Comparison of ENCODE assay signal across 1 cellular context in the genomic region with DNA sequence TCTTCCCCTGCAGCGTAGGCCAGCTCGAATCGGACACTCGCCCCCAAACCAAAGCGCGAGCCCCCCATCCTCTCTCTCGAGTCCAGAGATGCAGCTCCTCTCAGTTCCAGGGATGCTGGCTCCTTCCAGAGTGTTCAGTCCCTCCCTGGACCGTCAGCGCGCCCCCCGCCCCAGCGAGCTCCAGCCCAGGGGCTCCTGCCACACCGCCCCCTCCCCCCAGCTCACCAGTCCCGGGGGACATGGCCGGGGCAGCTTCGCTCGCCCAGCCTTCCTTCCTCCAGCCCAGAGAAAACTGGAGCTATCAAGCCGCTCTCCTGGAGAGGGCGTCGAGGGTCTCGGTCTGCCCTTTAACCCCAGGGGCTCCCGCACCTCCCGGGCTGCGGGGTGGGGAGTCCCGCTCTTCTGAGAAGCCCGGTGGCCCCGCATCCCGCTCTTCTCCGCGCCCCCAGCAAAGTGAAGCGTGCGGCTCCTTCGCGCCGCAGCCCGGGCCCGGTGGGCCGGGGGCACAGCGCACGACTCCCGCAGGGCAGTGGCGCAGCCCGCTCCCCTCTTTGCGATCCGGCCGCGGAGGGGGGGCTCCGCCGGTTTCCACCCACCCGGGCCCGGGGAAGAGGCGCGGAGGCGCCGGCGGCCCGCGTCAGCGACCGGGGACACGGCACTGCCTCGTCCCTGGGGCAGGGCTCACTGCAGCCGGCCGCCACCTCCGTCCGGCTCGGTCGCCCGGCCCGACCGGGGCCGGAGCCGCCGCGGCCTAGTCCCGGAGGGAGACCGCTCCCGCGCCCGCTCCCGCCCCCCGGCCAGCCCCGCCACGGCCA.
TF ChIP-seq lines count a peak whose summit lies in the region.

No MANE protein-coding gene starts in this region.

TF ChIP-seq in HepG2, 621 proteins besides CTCF, POLR2A, EP300 and RAD21 (continued from another document):
- TF ChIP-seq AKNA (CRISPR knock-in tag; IDR thresholded peaks at IDR 0.05; ENCODE audit: borderline replicate concordance) = no peak
- TF ChIP-seq IKZF4 (CRISPR knock-in tag; IDR thresholded peaks at IDR 0.05; ENCODE audit: borderline replicate concordance, low read depth, not compliant biosample characterization) = no peak
- TF ChIP-seq SAFB2 (CRISPR knock-in tag; IDR thresholded peaks at IDR 0.05; ENCODE audit: borderline replicate concordance, low read depth) = peak; percentile 36; the same call in 1 of the 2 replicates
- 0 out of 2 replicates have a peak, but pooled peaks have one; percentile 43 for TF ChIP-seq HOXA9 (CRISPR knock-in tag; IDR thresholded peaks at IDR 0.05; ENCODE audit: borderline replicate concordance)
- TF ChIP-seq, protein P1, sequence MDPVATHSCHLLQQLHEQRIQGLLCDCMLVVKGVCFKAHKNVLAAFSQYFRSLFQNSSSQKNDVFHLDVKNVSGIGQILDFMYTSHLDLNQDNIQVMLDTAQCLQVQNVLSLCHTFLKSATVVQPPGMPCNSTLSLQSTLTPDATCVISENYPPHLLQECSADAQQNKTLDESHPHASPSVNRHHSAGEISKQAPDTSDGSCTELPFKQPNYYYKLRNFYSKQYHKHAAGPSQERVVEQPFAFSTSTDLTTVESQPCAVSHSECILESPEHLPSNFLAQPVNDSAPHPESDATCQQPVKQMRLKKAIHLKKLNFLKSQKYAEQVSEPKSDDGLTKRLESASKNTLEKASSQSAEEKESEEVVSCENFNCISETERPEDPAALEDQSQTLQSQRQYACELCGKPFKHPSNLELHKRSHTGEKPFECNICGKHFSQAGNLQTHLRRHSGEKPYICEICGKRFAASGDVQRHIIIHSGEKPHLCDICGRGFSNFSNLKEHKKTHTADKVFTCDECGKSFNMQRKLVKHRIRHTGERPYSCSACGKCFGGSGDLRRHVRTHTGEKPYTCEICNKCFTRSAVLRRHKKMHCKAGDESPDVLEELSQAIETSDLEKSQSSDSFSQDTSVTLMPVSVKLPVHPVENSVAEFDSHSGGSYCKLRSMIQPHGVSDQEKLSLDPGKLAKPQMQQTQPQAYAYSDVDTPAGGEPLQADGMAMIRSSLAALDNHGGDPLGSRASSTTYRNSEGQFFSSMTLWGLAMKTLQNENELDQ (CRISPR knock-in tag; IDR thresholded peaks at IDR 0.05; ENCODE audit: borderline replicate concordance) = no peak
- 0 out of 2 replicates have a peak, but pooled peaks have one; percentile 67 for TF ChIP-seq ZNF724P (CRISPR knock-in tag; IDR thresholded peaks at IDR 0.05; ENCODE audit: borderline replicate concordance)
- TF ChIP-seq NR2F1 (CRISPR knock-in tag; IDR thresholded peaks at IDR 0.05) = 0 out of 4 replicates have a peak, but pooled peaks of 1 of the 2 experiments have one; percentile 20
- TF ChIP-seq SALL1 (CRISPR knock-in tag; IDR thresholded peaks at IDR 0.05) = peak; percentile 7; the same call in 1 of the 2 replicates
- 0 out of 2 replicates have a peak, but pooled peaks have one; percentile 4 for TF ChIP-seq HES4 (CRISPR knock-in tag; IDR thresholded peaks at IDR 0.05; ENCODE audit: borderline replicate concordance)
- no peak for TF ChIP-seq ZNF382 (CRISPR knock-in tag; IDR thresholded peaks at IDR 0.05; ENCODE audit: borderline replicate concordance)
